Comparison of ENCODE assay signal across 8 cellular contexts in the genomic region with DNA sequence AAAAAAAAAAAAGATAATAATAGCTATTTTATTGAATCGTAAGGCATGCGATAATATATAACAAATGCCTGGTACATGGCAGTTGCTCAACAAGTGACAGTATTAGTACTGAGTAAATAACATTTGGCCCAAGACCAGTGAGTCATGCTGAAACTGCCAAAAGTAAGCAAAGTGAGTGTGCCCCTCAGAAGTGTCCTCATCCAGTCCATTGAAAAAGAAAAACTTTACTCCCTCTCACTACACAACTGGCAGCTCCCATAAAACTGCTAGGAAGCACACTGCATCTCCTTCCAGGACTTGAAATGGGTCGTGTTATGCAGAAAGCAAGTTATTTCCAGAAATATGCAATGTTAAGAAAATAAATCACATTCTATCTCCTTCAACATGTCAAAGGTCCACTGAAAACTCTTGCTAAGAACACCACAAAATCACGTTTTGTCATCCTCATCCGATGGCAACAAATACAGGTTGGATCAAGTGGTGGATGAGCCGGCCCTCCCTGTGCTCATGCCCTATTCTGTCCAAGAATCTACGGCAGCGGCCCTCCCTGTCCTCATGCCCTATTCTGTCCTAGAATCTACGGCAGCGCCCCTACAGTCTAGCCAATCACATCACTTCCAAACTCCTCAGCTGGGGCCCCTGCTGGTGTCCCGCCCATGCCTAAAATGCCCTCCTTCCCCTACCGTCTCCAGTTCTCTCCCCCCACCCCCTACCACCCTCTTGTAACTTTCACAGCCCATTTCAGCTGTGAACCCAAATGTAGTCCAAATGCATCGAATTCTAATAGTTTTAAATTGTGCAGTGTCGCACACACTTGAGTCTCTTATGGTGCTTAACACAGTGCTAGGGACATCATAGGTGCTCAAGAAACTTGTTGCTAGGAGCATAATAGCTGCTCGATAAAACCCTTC. TPM values are rescaled to one million over a fixed set of nuclear protein-coding genes. Genes with fewer than 3 reads are reported as not detected.
DNase-seq lines count a peak whose midpoint lies in the region; ATAC-seq and TF ChIP-seq lines count a peak whose summit lies in the region.

No MANE protein-coding gene starts in this region.

- no peaks in the 10 kb centered on the region for H3K9me3 ChIP-seq in HUES64 (ENCODE audit: insufficient read depth, low read depth, low read length)

- no peak overlapping the region for H3K9ac ChIP-seq in HUES64 (ENCODE audit: low read depth, low read length)

- H3K36me3 ChIP-seq in HUES64 (ENCODE audit: insufficient read depth, low read length): peaks cover 13% of the 10 kb centered on the region; the same call in 1 of the 2 replicates
- H3K36me3 ChIP-seq in brain microvascular endothelial cell (replicated peaks): no peaks in the 10 kb centered on the region

- H3K27ac ChIP-seq in HUES64 (ENCODE audit: low read depth, low read length): peak overlapping the region; percentile 38; the same call in 1 of the 2 replicates
- H3K27ac ChIP-seq in brain microvascular endothelial cell: no peak overlapping the region

- WGBS in HUES64: 28% methylated on average over 15 of the region's 15 CpGs

- TF ChIP-seq CTCF in AG10803 (conservative IDR thresholded peaks at IDR 0.05; ENCODE audit: low read length) (no peak; the same call in 1 of the 2 replicates), brain microvascular endothelial cell (IDR thresholded peaks at IDR 0.05; ENCODE audit: low read depth, low read length, missing control alignments) (peak; percentile 1)

- H3K27me3 ChIP-seq in HUES64 (ENCODE audit: insufficient read depth, low read length) (peaks cover 7% of the 10 kb centered on the region; the same call in 1 of the 2 replicates), brain microvascular endothelial cell (replicated peaks) (no peaks in the 10 kb centered on the region)

- peaks cover 21% of the 10 kb centered on the region for H3K4me1 ChIP-seq in HUES64 (ENCODE audit: insufficient read depth, low read length)

- in situ Hi-C loops in brain microvascular endothelial cell (cut with HindIII; ENCODE audit: low pct_ligation_motif_present, low sequenced_read_pairs): no loop called here

- ATAC-seq in GM21825 (IDR thresholded peaks at IDR 0.05; ENCODE audit: unreplicated experiment): no peak

- H3K4me3 ChIP-seq in AG10803 (ENCODE audit: low read length) (no peak overlapping the region), HUES64 (ENCODE audit: low read length) (peak overlapping the region; percentile 79), brain microvascular endothelial cell (ENCODE audit: low read depth, low read length) (no peak overlapping the region)

- peak; percentile 69 for DNase-seq in AG10803 (ENCODE audit: low read depth)
- DNase-seq in brain microvascular endothelial cell: no peak
- DNase-seq in medulla oblongata (ENCODE audit: extremely low spot score): peak; percentile 44
- no peak for DNase-seq in NOMO-1 treated with DMSO at 0.1 percent for 48 hours (lab: John Stamatoyannopoulos, UW; ENCODE audit: unreplicated experiment)
- no peak for DNase-seq in NCI-H446 treated with DMSO at 0.1 percent for 48 hours (lab: John Stamatoyannopoulos, UW)
- no peak for DNase-seq in GOT3 (lab: John Stamatoyannopoulos, UW)

RNA-seq across cellular contexts. Expression of a gene that starts 12.5 kb away (rescaled TPM):
- polyA plus RNA-seq in HUES64 (2013, experiment 1 of 2): 13.8 TPM
- polyA plus RNA-seq in HUES64 (2013, experiment 2 of 2): 13.1 TPM

Comparison
In these comparisons a context has a peak if more than half of its experiments do, and no peak if none do; other contexts are left out.
1. DNase-seq: peak in AG10803 (single experiment) and medulla oblongata (single experiment); none in brain microvascular endothelial cell (single experiment), NOMO-1 treated with DMSO at 0.1 percent for 48 hours (single experiment), NCI-H446 treated with DMSO at 0.1 percent for 48 hours (single experiment) and GOT3 (single experiment).